In genomic region chr16:86669937-86670772, GRCh38 we compare ENCODE assay signal across 18 cellular contexts.
DNase-seq lines count a peak whose midpoint lies in the region; ATAC-seq and TF ChIP-seq lines count a peak whose summit lies in the region.
"Had no signal": no experiment of that assay in that cellular context is flagged by ENCODE, and none has a peak within 500 bp of the region (broad histone marks: within the 10 kb centered on the region; RNA-seq: fewer than 3 reads in every experiment).

No MANE protein-coding gene starts in this region.

- H3K27me3 ChIP-seq in esophagus muscularis mucosa (peaks cover 0 to 92% (median 2%) of the 10 kb centered on the region in 4 donors), mesenchymal stem cell (ENCODE audit: control insufficient read depth in 1 of 2, insufficient read depth in 1 of 2, low read length in 2 of 2) (no peaks in the 10 kb centered on the region), smooth muscle cell (ENCODE audit: low read depth) (no peaks in the 10 kb centered on the region)

- no peak overlapping the region for H2BK5ac ChIP-seq in mesenchymal stem cell (ENCODE audit: low read depth, low read length, poor library complexity, severe bottlenecking)

- H3K9me3 ChIP-seq in KOPT-K1 (ENCODE audit: insufficient read depth, low read length, poor library complexity, severe bottlenecking), result no peaks in the 10 kb centered on the region
- peaks cover 0 to 12% (median 7%) of the 10 kb centered on the region in 4 donors for H3K9me3 ChIP-seq in esophagus muscularis mucosa
- H3K9me3 ChIP-seq in mesenchymal stem cell (ENCODE audit: control insufficient read depth, low read length), result peaks cover 2% of the 10 kb centered on the region
- H3K9me3 ChIP-seq in smooth muscle cell (replicated peaks; ENCODE audit: low read depth), result no peaks in the 10 kb centered on the region

- H3K14ac ChIP-seq in mesenchymal stem cell (ENCODE audit: low read length in 2 of 2), result peak overlapping the region in 1 of 2 experiments; percentile 67

- H3K4me2 ChIP-seq in mesenchymal stem cell (ENCODE audit: low read length, poor library complexity, severe bottlenecking), result peak overlapping the region; percentile 42
- peak overlapping the region; percentile 18 for H3K4me2 ChIP-seq in smooth muscle cell

- no peaks in the 10 kb centered on the region for H3K79me2 ChIP-seq in smooth muscle cell (ENCODE audit: low read depth)

- peak overlapping the region; percentile 84 for H3K27ac ChIP-seq in KOPT-K1 (ENCODE audit: low read depth, low read length, poor library complexity, severe bottlenecking)
- peak overlapping the region in 3 of 4 donors; percentile 41 to 48 (median 43) for H3K27ac ChIP-seq in esophagus muscularis mucosa (replicated peaks in 1 of 4)
- no peak overlapping the region for H3K27ac ChIP-seq in mesenchymal stem cell (ENCODE audit: low read length, poor library complexity, severe bottlenecking)
- H3K27ac ChIP-seq in smooth muscle cell (ENCODE audit: low read depth), result peak overlapping the region; percentile 4

- peak overlapping the region; percentile 25 for H4K91ac ChIP-seq in mesenchymal stem cell (ENCODE audit: low read length)

- intact Hi-C loops in esophagus muscularis mucosa (cut with DNase I), result no loop called here

- no peak overlapping the region for H3K9ac ChIP-seq in mesenchymal stem cell (ENCODE audit: low read length)
- no peak overlapping the region for H3K9ac ChIP-seq in smooth muscle cell (ENCODE audit: low read depth)

- peak overlapping the region; percentile 46 for H2BK120ac ChIP-seq in mesenchymal stem cell (ENCODE audit: low read depth, low read length)

- peak overlapping the region in 1 of 2 experiments; percentile 71 for H2BK12ac ChIP-seq in mesenchymal stem cell (ENCODE audit: low read length in 2 of 2)

- no peaks in the 10 kb centered on the region for H3K36me3 ChIP-seq in KOPT-K1 (ENCODE audit: insufficient read depth, low read length)
- H3K36me3 ChIP-seq in esophagus muscularis mucosa, result no peaks in the 10 kb centered on the region
- no peaks in the 10 kb centered on the region for H3K36me3 ChIP-seq in mesenchymal stem cell (ENCODE audit: control insufficient read depth in 1 of 2, insufficient read depth in 2 of 2, low read depth in 1 of 2, low read length in 2 of 2)
- H3K36me3 ChIP-seq in smooth muscle cell (ENCODE audit: low read depth), result no peaks in the 10 kb centered on the region

- no peak for TF ChIP-seq CTCF in esophagus muscularis mucosa (IDR thresholded peaks at IDR 0.05)
- no peak for TF ChIP-seq CTCF in smooth muscle cell (IDR thresholded peaks at IDR 0.05; ENCODE audit: borderline replicate concordance, insufficient read depth, poor library complexity, severe bottlenecking)

- H2BK15ac ChIP-seq in mesenchymal stem cell (ENCODE audit: low read depth, poor library complexity, severe bottlenecking), result no peak overlapping the region

- H3K4me1 ChIP-seq in esophagus muscularis mucosa, result peaks cover 9 to 15% (median 13%) of the 10 kb centered on the region in 4 donors
- peaks cover 12% of the 10 kb centered on the region for H3K4me1 ChIP-seq in mesenchymal stem cell (ENCODE audit: control insufficient read depth, insufficient read depth, low read depth, low read length)
- H3K4me1 ChIP-seq in smooth muscle cell (ENCODE audit: low read depth), result peaks cover 10% of the 10 kb centered on the region

- TF ChIP-seq EP300 in esophagus muscularis mucosa (IDR thresholded peaks at IDR 0.05), result no peak

- H3K23ac ChIP-seq in mesenchymal stem cell (ENCODE audit: low read length in 2 of 2), result peak overlapping the region in 1 of 2 experiments; percentile 54

- H3K79me1 ChIP-seq in mesenchymal stem cell (replicated peaks; ENCODE audit: low read length, poor library complexity, severe bottlenecking), result no peaks in the 10 kb centered on the region

- H4K20me1 ChIP-seq in smooth muscle cell (ENCODE audit: low read depth), result no peaks in the 10 kb centered on the region

- H2AFZ ChIP-seq in mesenchymal stem cell (ENCODE audit: low read depth, low read length), result no peak overlapping the region
- H2AFZ ChIP-seq in smooth muscle cell (ENCODE audit: low read depth), result peak overlapping the region; percentile 54

- peak overlapping the region in 1 of 2 experiments; percentile 62 for H3K4ac ChIP-seq in mesenchymal stem cell (ENCODE audit: low read depth in 1 of 2, low read length in 2 of 2)

- H3K4me3 ChIP-seq in esophagus muscularis mucosa (no peak overlapping the region), mesenchymal stem cell (ENCODE audit: insufficient read depth in 1 of 2, low read depth in 1 of 2, low read length in 2 of 2) (no peak overlapping the region), smooth muscle cell (no peak overlapping the region)

- DNase-seq in esophagus muscularis mucosa (ENCODE audit: extremely low spot score) (no peak), mesenchymal stem cell (peak; percentile 81), smooth muscle cell (lab: John Stamatoyannopoulos, UW; ENCODE audit: unreplicated experiment) (no peak), NCI-H2081 treated with DMSO at 0.1 percent for 48 hours (lab: John Stamatoyannopoulos, UW) (no peak), NCI-H1436 treated with DMSO at 0.1 percent for 48 hours (lab: John Stamatoyannopoulos, UW) (no peak)
- DNase-seq: activated CD8-positive, alpha-beta memory T cell treated with anti-CD3 and anti-CD28 coated beads, Interleukin-2, amount 10 ng/mL, durations not matched to agents 7 days and 5 days; activated effector memory CD4-positive, alpha-beta T cell treated with Interleukin-2 at 50 U/mL for 16 hours; amniotic stem cell; GOT3; islet precursor cell; midbrain; NCI-H146; NCI-H2227 treated with DMSO at 0.1 percent for 48 hours; stimulated activated naive CD4-positive, alpha-beta T cell treated with Interleukin-2 at 50 U/mL for 16 hours; T-helper 17 cell had no signal

- H3F3A ChIP-seq in smooth muscle cell (ENCODE audit: low read depth), result peaks cover 22% of the 10 kb centered on the region

- H2AK5ac ChIP-seq in mesenchymal stem cell (ENCODE audit: low read length, severe bottlenecking), result no peak overlapping the region

- WGBS in esophagus muscularis mucosa, result 44% methylated on average over 30 of the region's 30 CpGs
- 46% methylated on average over 30 of the region's 30 CpGs for WGBS in mesenchymal stem cell
- 48% methylated on average over 26 of the region's 30 CpGs for WGBS in smooth muscle cell (ENCODE audit: low lambda C conversion rate)

- no peak for ATAC-seq in GM18873 (IDR thresholded peaks at IDR 0.05; ENCODE audit: low FRiP score, unreplicated experiment)
- ATAC-seq in GM21723 (IDR thresholded peaks at IDR 0.05; ENCODE audit: unreplicated experiment), result no peak
- ATAC-seq: activated CD8-positive, alpha-beta memory T cell treated with anti-CD3 and anti-CD28 coated beads, Interleukin-2, amount 10 ng/mL, durations not matched to agents 7 days and 5 days; T-helper 17 cell had no signal

- H3K18ac ChIP-seq in mesenchymal stem cell (ENCODE audit: low read depth in 1 of 2, low read length in 2 of 2), result peak overlapping the region; percentile 48 to 79

- TF ChIP-seq POLR2A in esophagus muscularis mucosa (IDR thresholded peaks at IDR 0.05; ENCODE audit: low read depth), result no peak

- H4K8ac ChIP-seq in mesenchymal stem cell (ENCODE audit: low read length), result peak overlapping the region; percentile 12
